Comparison of ENCODE assay signal across 17 cellular contexts in the genomic region with DNA sequence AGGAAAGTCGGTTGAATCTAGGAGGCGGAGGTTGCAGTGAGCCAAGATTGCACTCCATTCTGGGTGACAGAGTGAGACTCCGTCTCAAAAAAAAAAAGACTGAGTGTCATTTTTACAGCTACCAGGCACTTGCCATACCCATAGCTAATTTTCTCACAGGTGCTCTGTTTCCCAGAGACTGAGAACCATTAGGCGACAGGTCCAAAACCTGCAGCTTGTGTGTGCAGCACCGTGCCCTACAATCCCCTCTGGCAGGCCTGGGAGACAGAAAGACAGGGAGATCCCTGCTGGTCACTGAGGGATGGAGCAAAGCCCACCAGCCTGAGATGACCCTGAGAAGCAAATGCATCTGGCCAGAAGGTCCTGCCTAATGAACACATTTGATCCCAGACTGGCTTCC. TPM values are rescaled to one million over a fixed set of nuclear protein-coding genes. Genes with fewer than 3 reads are reported as not detected.
DNase-seq lines count a peak whose midpoint lies in the region; ATAC-seq and TF ChIP-seq lines count a peak whose summit lies in the region.
"Had no signal": no experiment of that assay in that cellular context is flagged by ENCODE, and none has a peak within 500 bp of the region (broad histone marks: within the 10 kb centered on the region; RNA-seq: fewer than 3 reads in every experiment).

No MANE protein-coding gene starts in this region.

- no peak overlapping the region for H3K9ac ChIP-seq in IMR-90 (ENCODE audit: low read depth, low read length)

- peaks cover 4% of the 10 kb centered on the region for H3K36me3 ChIP-seq in CD4-positive, alpha-beta memory T cell (ENCODE audit: insufficient read depth, low read length)
- no peaks in the 10 kb centered on the region for H3K36me3 ChIP-seq in IMR-90 (ENCODE audit: control insufficient read depth, insufficient read depth, low read length)
- H3K36me3 ChIP-seq: gastrocnemius medialis, neutrophil had no signal

- no peak overlapping the region for H3K23ac ChIP-seq in IMR-90 (ENCODE audit: low read depth, low read length)

- H2BK5ac ChIP-seq in IMR-90 (ENCODE audit: low read depth, low read length, poor library complexity, severe bottlenecking) = no peak overlapping the region

- peaks cover 0 to 4% (median 0%) of the 10 kb centered on the region in 8 donors for H3K9me3 Mint-ChIP-seq in CD4-positive, alpha-beta memory T cell
- no peaks in the 10 kb centered on the region for H3K9me3 Mint-ChIP-seq in activated T-helper 17 cell treated with anti-CD3 and anti-CD28 coated beads, Interleukin-2, amount 50 U/mL, for 72 hours
- no peaks in the 10 kb centered on the region for H3K9me3 Mint-ChIP-seq in natural killer cell treated with Interleukin-12 subunit alpha and Interleukin-12 subunit beta and Interleukin-15 and Interleukin-18, amount 100 ng/mL, for 72 hours
- H3K9me3 Mint-ChIP-seq: effector memory CD8-positive, alpha-beta T cell had no signal

- H3K79me1 ChIP-seq in IMR-90 (ENCODE audit: low read depth in 1 of 2, low read length in 2 of 2) = peaks cover 23 to 48% of the 10 kb centered on the region in 2 experiments

- DNase-seq in CD4-positive, alpha-beta memory T cell = no peak
- DNase-seq in IMR-90 = no peak
- no peak for DNase-seq in natural killer cell treated with Interleukin-12 subunit alpha and Interleukin-12 subunit beta and Interleukin-15 and Interleukin-18, amount 100 ng/mL, for 72 hours (ENCODE audit: low spot score)
- no peak for DNase-seq in NCI-H2107 treated with DMSO at 0.1 percent for 48 hours (lab: John Stamatoyannopoulos, UW; ENCODE audit: unreplicated experiment)
- no peak for DNase-seq in caudate nucleus (lab: John Stamatoyannopoulos, UW)
- no peak for DNase-seq in NCI-H2227 treated with DMSO at 0.1 percent for 48 hours (lab: John Stamatoyannopoulos, UW)
- no peak for DNase-seq in T1000 (lab: John Stamatoyannopoulos, UW)
- DNase-seq: activated CD8-positive, alpha-beta memory T cell treated with anti-CD3 and anti-CD28 coated beads, Interleukin-2, amount 10 ng/mL, durations not matched to agents 7 days and 5 days; Caco-2; effector memory CD8-positive, alpha-beta T cell; gastrocnemius medialis; kidney glomerular epithelial cell; NCI-H2171; tibial artery had no signal

- intact Hi-C loops in CD4-positive, alpha-beta memory T cell (cut with micrococcal nuclease) = no loop called here
- intact Hi-C loops in IMR-90 (cut with micrococcal nuclease) = loop anchor here (5.0 kb wide), 2 partner anchors 47 to 132 kb away; a partner anchor contains a TSS

- peak overlapping the region in 6 of 8 donors; percentile 55 to 93 (median 76) for H3K4me3 Mint-ChIP-seq in CD4-positive, alpha-beta memory T cell
- H3K4me3 Mint-ChIP-seq in activated T-helper 17 cell treated with anti-CD3 and anti-CD28 coated beads, Interleukin-2, amount 50 U/mL, for 72 hours = peak overlapping the region; percentile 82
- peak overlapping the region; percentile 12 for H3K4me3 Mint-ChIP-seq in natural killer cell treated with Interleukin-12 subunit alpha and Interleukin-12 subunit beta and Interleukin-15 and Interleukin-18, amount 100 ng/mL, for 72 hours

- TF ChIP-seq RAD21 in IMR-90 (IDR thresholded peaks at IDR 0.05; ENCODE audit: low read length) = no peak

- ATAC-seq in IMR-90 (ENCODE audit: low read depth) = no peak
- no peak for ATAC-seq in activated T-helper 17 cell treated with anti-CD3 and anti-CD28 coated beads, Interleukin-2, amount 50 U/mL, for 72 hours (replicated peaks)
- ATAC-seq in natural killer cell treated with Interleukin-12 subunit alpha and Interleukin-12 subunit beta and Interleukin-15 and Interleukin-18, amount 100 ng/mL, for 72 hours = no peak
- ATAC-seq: activated CD8-positive, alpha-beta memory T cell treated with anti-CD3 and anti-CD28 coated beads, Interleukin-2, amount 10 ng/mL, durations not matched to agents 7 days and 5 days; effector memory CD8-positive, alpha-beta T cell; gastrocnemius medialis had no signal

- peaks cover 0 to 5% of the 10 kb centered on the region in 2 donors for H3K36me3 Mint-ChIP-seq in CD4-positive, alpha-beta memory T cell
- no peaks in the 10 kb centered on the region for H3K36me3 Mint-ChIP-seq in activated T-helper 17 cell treated with anti-CD3 and anti-CD28 coated beads, Interleukin-2, amount 50 U/mL, for 72 hours (ENCODE audit: low read depth)
- no peaks in the 10 kb centered on the region for H3K36me3 Mint-ChIP-seq in natural killer cell treated with Interleukin-12 subunit alpha and Interleukin-12 subunit beta and Interleukin-15 and Interleukin-18, amount 100 ng/mL, for 72 hours
- H3K36me3 Mint-ChIP-seq: activated CD8-positive, alpha-beta memory T cell treated with anti-CD3 and anti-CD28 coated beads, Interleukin-2, amount 10 ng/mL, durations not matched to agents 7 days and 5 days had no signal

- no peak overlapping the region for H3K27ac ChIP-seq in CD4-positive, alpha-beta memory T cell (ENCODE audit: low read depth, low read length)
- H3K27ac ChIP-seq in IMR-90 (ENCODE audit: insufficient read depth, low read length) (no peak overlapping the region), caudate nucleus (ENCODE audit: low read depth, low read length) (no peak overlapping the region)
- H3K27ac ChIP-seq: neutrophil, tibial artery had no signal

- H2BK15ac ChIP-seq in IMR-90 (ENCODE audit: low read depth, low read length) = no peak overlapping the region

- H4K91ac ChIP-seq in IMR-90 (ENCODE audit: insufficient read depth, low read depth, low read length) = no peak overlapping the region

- no peaks in the 10 kb centered on the region for H3K9me3 ChIP-seq in CD4-positive, alpha-beta memory T cell (ENCODE audit: control insufficient read depth in 1 of 2, low read length in 2 of 2)
- no peaks in the 10 kb centered on the region for H3K9me3 ChIP-seq in IMR-90 (ENCODE audit: control insufficient read depth, insufficient read depth, low read length)
- H3K9me3 ChIP-seq: Caco-2, gastrocnemius medialis, neutrophil, tibial artery had no signal

- peak overlapping the region in 1 of 7 donors; percentile 98 for H3K27ac Mint-ChIP-seq in CD4-positive, alpha-beta memory T cell
- H3K27ac Mint-ChIP-seq in activated T-helper 17 cell treated with anti-CD3 and anti-CD28 coated beads, Interleukin-2, amount 50 U/mL, for 72 hours = no peak overlapping the region
- H3K27ac Mint-ChIP-seq in natural killer cell treated with Interleukin-12 subunit alpha and Interleukin-12 subunit beta and Interleukin-15 and Interleukin-18, amount 100 ng/mL, for 72 hours = no peak overlapping the region
- H3K27ac Mint-ChIP-seq: effector memory CD8-positive, alpha-beta T cell had no signal

- POLR2A ChIA-PET in CD4-positive, alpha-beta memory T cell (lab: Charles Lee; ENCODE audit: partially characterized antibody) = interaction anchor here (0.9 to 3.9 kb wide), 4 partner anchors 11 to 81 kb away, joined by 3 to 17 read pairs (median 5); a partner anchor contains a TSS
- POLR2A ChIA-PET in IMR-90 (lab: Charles Lee; ENCODE audit: unreplicated experiment) = no interaction called here

- BruUV-seq in IMR-90 (replicated peaks; lab: Mats Ljungman, UMichigan) = no TSS peak

- no peak overlapping the region for H3K4me3 ChIP-seq in CD4-positive, alpha-beta memory T cell (ENCODE audit: low read length in 2 of 2)
- H3K4me3 ChIP-seq in IMR-90 (ENCODE audit: insufficient read depth, low read depth, low read length) = no peak overlapping the region

- no peak overlapping the region for H3K18ac ChIP-seq in IMR-90 (ENCODE audit: low read depth, low read length)

- no peak for TF ChIP-seq POLR2A in IMR-90 (IDR thresholded peaks at IDR 0.05; ENCODE audit: low read depth, low read length)

- H2AK9ac ChIP-seq in IMR-90 (replicated peaks; ENCODE audit: low read depth, low read length, poor library complexity) = peak overlapping the region; percentile 19

- no CpG with 5 or more reads among the region's 5 CpGs for WGBS in IMR-90 (ENCODE audit: extremely low coverage in 2 of 2, insufficient read length in 1 of 2), 2 experiments

- no peaks in the 10 kb centered on the region for H3K27me3 Mint-ChIP-seq in CD4-positive, alpha-beta memory T cell
- H3K27me3 Mint-ChIP-seq in activated T-helper 17 cell treated with anti-CD3 and anti-CD28 coated beads, Interleukin-2, amount 50 U/mL, for 72 hours = no peaks in the 10 kb centered on the region
- no peaks in the 10 kb centered on the region for H3K27me3 Mint-ChIP-seq in natural killer cell treated with Interleukin-12 subunit alpha and Interleukin-12 subunit beta and Interleukin-15 and Interleukin-18, amount 100 ng/mL, for 72 hours
- H3K27me3 Mint-ChIP-seq: activated CD8-positive, alpha-beta memory T cell treated with anti-CD3 and anti-CD28 coated beads, Interleukin-2, amount 10 ng/mL, durations not matched to agents 7 days and 5 days; effector memory CD8-positive, alpha-beta T cell had no signal

- H3K4me1 ChIP-seq in CD4-positive, alpha-beta memory T cell (ENCODE audit: insufficient read depth, low read length) = peaks cover 10% of the 10 kb centered on the region
- H3K4me1 ChIP-seq in IMR-90 (ENCODE audit: control insufficient read depth, insufficient read depth, low read length) = no peaks in the 10 kb centered on the region

- 0 out of 4 replicates have a peak overlapping the region, but pooled peaks of 1 of the 2 experiments have one; percentile 12 for H4K8ac ChIP-seq in IMR-90 (ENCODE audit: low read depth in 2 of 2, low read length in 2 of 2)

- no peaks in the 10 kb centered on the region for H3K27me3 ChIP-seq in CD4-positive, alpha-beta memory T cell (ENCODE audit: insufficient read depth, low read length)
- H3K27me3 ChIP-seq in IMR-90 (ENCODE audit: control insufficient read depth, insufficient read depth, low read length) = no peaks in the 10 kb centered on the region
- H3K27me3 ChIP-seq: gastrocnemius medialis, neutrophil, tibial artery had no signal

- H3K4me2 ChIP-seq in IMR-90 (ENCODE audit: low read depth, low read length) = no peak overlapping the region

- H3K14ac ChIP-seq in IMR-90 (replicated peaks; ENCODE audit: low read depth, low read length) = no peak overlapping the region

- no peak overlapping the region for H2AFZ ChIP-seq in IMR-90 (replicated peaks; ENCODE audit: low read length, poor library complexity)

- H3K9me1 ChIP-seq in IMR-90 (ENCODE audit: insufficient read depth, low read length) = peaks cover 4% of the 10 kb centered on the region

- H4K20me1 ChIP-seq in IMR-90 (ENCODE audit: insufficient read depth, low read length) = peaks cover 3% of the 10 kb centered on the region; the same call in 1 of the 2 replicates

- H2AK5ac ChIP-seq in IMR-90 (ENCODE audit: low read depth, low read length) = peak overlapping the region; percentile 37; the same call in 1 of the 2 replicates

- TF ChIP-seq CTCF in IMR-90 (conservative IDR thresholded peaks at IDR 0.05; ENCODE audit: low read depth, low read length) = no peak

- no peak overlapping the region for H4K5ac ChIP-seq in IMR-90 (ENCODE audit: low read depth, low read length)

- no peak overlapping the region for H2BK120ac ChIP-seq in IMR-90 (ENCODE audit: low read depth, low read length)

- H3K56ac ChIP-seq in IMR-90 (ENCODE audit: extremely low read depth, insufficient read depth, low read length) = no peak overlapping the region

- H2BK20ac ChIP-seq in IMR-90 (ENCODE audit: low read depth, low read length) = no peak overlapping the region; the same call in 1 of the 2 replicates

- CTCF ChIA-PET in CD4-positive, alpha-beta memory T cell (lab: Charles Lee; ENCODE audit: partially characterized antibody) = interaction anchor here (8.2 kb wide), 1 partner anchor 14 kb away, joined by 84 read pairs; no protein-coding TSS in a partner anchor
- CTCF ChIA-PET in IMR-90 (lab: Yijun Ruan, JAX) = interaction anchor here (0.6 to 1.5 kb wide), 2 partner anchors 8 to 110 kb away, joined by 3 to 5 read pairs; no protein-coding TSS in a partner anchor

- dilution Hi-C loops in IMR-90 (cut with HindIII; ENCODE audit: low sequenced_read_pairs, unreplicated experiment) = no loop called here

- in situ Hi-C loops in IMR-90 (cut with MboI; ENCODE audit: low sequenced_read_pairs) = no loop called here

- peaks cover 6 to 27% (median 15%) of the 10 kb centered on the region in 4 donors for H3K4me1 Mint-ChIP-seq in CD4-positive, alpha-beta memory T cell
- H3K4me1 Mint-ChIP-seq in activated T-helper 17 cell treated with anti-CD3 and anti-CD28 coated beads, Interleukin-2, amount 50 U/mL, for 72 hours = no peaks in the 10 kb centered on the region
- H3K4me1 Mint-ChIP-seq in natural killer cell treated with Interleukin-12 subunit alpha and Interleukin-12 subunit beta and Interleukin-15 and Interleukin-18, amount 100 ng/mL, for 72 hours (ENCODE audit: low read depth in 2 of 2) = peaks cover 0 to 7% of the 10 kb centered on the region in 2 donors

- H3K4ac ChIP-seq in IMR-90 (ENCODE audit: low read depth, low read length) = no peak overlapping the region; the same call in 1 of the 2 replicates

RNA-seq across cellular contexts. Expression of a gene that starts 2.7 kb away (rescaled TPM):
- total RNA-seq in CD4-positive, alpha-beta memory T cell = 10 to 100 TPM; 25.2 to 27.3 TPM
- polyA plus RNA-seq in CD4-positive, alpha-beta memory T cell = under 1 TPM; 0.59 to 1.00 TPM
- 7.3 and 7.8 TPM in 2 replicates for total RNA-seq in IMR-90 (2012; rRNA removed)
- polyA plus RNA-seq in IMR-90 (2012; rRNA removed) = 5.6 and 7.0 TPM in 2 replicates
- 3.0 and 5.3 TPM in 2 replicates for polyA plus RNA-seq in IMR-90 (2012; cell fraction: cytosol; rRNA removed)
- polyA plus RNA-seq in IMR-90 (2012; cell fraction: nucleus; rRNA removed; ENCODE audit: low replicate concordance) = 6.5 and 10.4 TPM in 2 replicates
- total RNA-seq in activated T-helper 17 cell treated with anti-CD3 and anti-CD28 coated beads, Interleukin-2, amount 50 U/mL, for 72 hours = 10 to 100 TPM; 14.5 to 27.2 TPM
- total RNA-seq in natural killer cell treated with Interleukin-12 subunit alpha and Interleukin-12 subunit beta and Interleukin-15 and Interleukin-18, amount 100 ng/mL, for 72 hours = 10 to 100 TPM; 10.8 to 46.2 TPM

RNA-seq across cellular contexts. Expression of a gene that starts 28.2 kb away (rescaled TPM):
- not detected for total RNA-seq in CD4-positive, alpha-beta memory T cell
- not detected for polyA plus RNA-seq in CD4-positive, alpha-beta memory T cell
- under 0.01 TPM in 1 of 2 replicates, not detected in the other for total RNA-seq in IMR-90 (2012; rRNA removed)
- 0.04 and 0.14 TPM in 2 replicates for polyA plus RNA-seq in IMR-90 (2012; rRNA removed)
- polyA plus RNA-seq in IMR-90 (2012; cell fraction: cytosol; rRNA removed) = 0.08 TPM in 2 replicates
- 0.04 and 0.13 TPM in 2 replicates for polyA plus RNA-seq in IMR-90 (2012; cell fraction: nucleus; rRNA removed; ENCODE audit: low replicate concordance)
- total RNA-seq in activated T-helper 17 cell treated with anti-CD3 and anti-CD28 coated beads, Interleukin-2, amount 50 U/mL, for 72 hours = not detected
- not detected for total RNA-seq in natural killer cell treated with Interleukin-12 subunit alpha and Interleukin-12 subunit beta and Interleukin-15 and Interleukin-18, amount 100 ng/mL, for 72 hours
- total RNA-seq: activated CD8-positive, alpha-beta memory T cell treated with anti-CD3 and anti-CD28 coated beads, Interleukin-2, amount 10 ng/mL, durations not matched to agents 7 days and 5 days; Caco-2; T-helper 1 cell treated with Interleukin-12 subunit alpha and Interleukin-12 subunit beta and Interleukin-4 antibody, amounts not matched to agents 30 ng/mL and 1 ng/mL, for 36 hours had no signal

RNA-seq across cellular contexts. Expression of a gene that starts 45.8 kb away (rescaled TPM):
- total RNA-seq in CD4-positive, alpha-beta memory T cell = under 1 TPM in 1 of 2 experiments, not detected in 1; 0.08 TPM
- polyA plus RNA-seq in CD4-positive, alpha-beta memory T cell = not detected
- total RNA-seq in IMR-90 (2012; rRNA removed) = 0.36 and 0.56 TPM in 2 replicates
- polyA plus RNA-seq in IMR-90 (2012; rRNA removed) = 8.4 and 9.0 TPM in 2 replicates
- polyA plus RNA-seq in IMR-90 (2012; cell fraction: cytosol; rRNA removed) = 6.1 and 12.6 TPM in 2 replicates
- 15.5 and 36.4 TPM in 2 replicates for polyA plus RNA-seq in IMR-90 (2012; cell fraction: nucleus; rRNA removed; ENCODE audit: low replicate concordance)
- 1 to 10 TPM in 1 of 2 donors, under 1 TPM in 1; 0.37 to 1.6 TPM for total RNA-seq in activated T-helper 17 cell treated with anti-CD3 and anti-CD28 coated beads, Interleukin-2, amount 50 U/mL, for 72 hours
- under 1 TPM; 0.31 to 0.43 TPM for total RNA-seq in natural killer cell treated with Interleukin-12 subunit alpha and Interleukin-12 subunit beta and Interleukin-15 and Interleukin-18, amount 100 ng/mL, for 72 hours

Comparison
In these comparisons a context has a peak if more than half of its experiments do, and no peak if none do; other contexts are left out.
1. H3K4me3 Mint-ChIP-seq: peak in every context shown above with its lines; median percentile 82 in activated T-helper 17 cell treated with anti-CD3 and anti-CD28 coated beads, Interleukin-2, amount 50 U/mL, for 72 hours; 76 in CD4-positive, alpha-beta memory T cell; 12 in natural killer cell treated with Interleukin-12 subunit alpha and Interleukin-12 subunit beta and Interleukin-15 and Interleukin-18, amount 100 ng/mL, for 72 hours.